8 cellular contexts compared by ENCODE assay signal in the genomic region with DNA sequence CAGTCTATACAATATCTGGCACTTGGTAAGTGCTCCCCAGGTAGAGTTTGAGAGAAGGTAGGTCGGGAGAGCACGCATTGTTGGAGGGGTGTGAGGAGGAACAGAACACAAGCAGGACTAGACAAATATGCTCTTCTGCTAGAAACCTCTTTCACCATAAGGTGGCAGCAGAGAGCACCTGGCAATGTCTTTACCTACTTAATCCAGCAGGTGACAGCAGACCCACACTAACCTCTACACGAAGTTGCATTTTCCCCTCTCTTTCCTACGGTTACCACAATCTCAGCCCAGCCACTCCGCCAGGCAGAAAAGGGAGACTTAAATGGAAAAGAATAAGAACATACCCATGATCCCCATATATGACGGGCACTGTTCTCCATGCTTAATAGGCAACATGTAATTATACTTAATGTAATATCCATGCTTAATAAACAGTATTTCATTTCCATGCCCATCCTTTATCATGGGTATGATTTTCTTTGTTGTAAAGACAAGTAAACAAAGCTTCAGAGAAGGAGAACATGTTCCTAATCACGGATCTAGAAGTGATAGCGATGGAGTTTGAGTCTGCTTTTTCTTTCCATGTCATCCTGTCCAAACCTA. TPM values are rescaled to one million over a fixed set of nuclear protein-coding genes. Genes with fewer than 3 reads are reported as not detected.
DNase-seq lines count a peak whose midpoint lies in the region; ATAC-seq and TF ChIP-seq lines count a peak whose summit lies in the region.

No MANE protein-coding gene starts in this region.

- ATAC-seq in foreskin keratinocyte (peak; percentile 87), thoracic aorta (ENCODE audit: insufficient number of reproducible peaks, low FRiP score, low read depth) (peak; percentile 89)

- TF ChIP-seq CTCF in foreskin keratinocyte (conservative IDR thresholded peaks at IDR 0.05) (peak; percentile 100), thoracic aorta (IDR thresholded peaks at IDR 0.05) (peak; percentile 100)

- peaks cover 9% of the 10 kb centered on the region; the same call in 1 of the 2 replicates for H3K27me3 ChIP-seq in MG63
- H3K27me3 ChIP-seq in foreskin keratinocyte = peaks cover 47% of the 10 kb centered on the region
- H3K27me3 ChIP-seq in thoracic aorta (replicated peaks; ENCODE audit: insufficient read depth) = no peaks in the 10 kb centered on the region

- H3K4me3 ChIP-seq in MG63 (no peak overlapping the region), thoracic aorta (no peak overlapping the region)

- H3K9me3 ChIP-seq in MG63 (0 out of 2 replicates have a peak, but pooled peaks cover 2% of the 10 kb centered on the region), thoracic aorta (no peaks in the 10 kb centered on the region)

- H3K27ac ChIP-seq in foreskin keratinocyte (no peak overlapping the region), thoracic aorta (no peak overlapping the region)

- DNase-seq in NCI-H510A treated with DMSO at 0.1 percent for 48 hours (lab: John Stamatoyannopoulos, UW) = peak; percentile 51
- no peak for DNase-seq in NCI-H510A (lab: John Stamatoyannopoulos, UW)
- DNase-seq in MG63 = peak; percentile 54
- DNase-seq in SHP77 treated with DMSO at 0.1 percent for 48 hours (lab: John Stamatoyannopoulos, UW) = peak; percentile 39
- DNase-seq in activated T-helper 9 cell treated with anti-CD3 and anti-CD28 coated beads, Interleukin-2, amount 50 U/mL, for 16 hours (ENCODE audit: low read depth) = peak; percentile 29
- peak; percentile 23 to 57 for DNase-seq in foreskin keratinocyte
- DNase-seq in occipital lobe (lab: John Stamatoyannopoulos, UW) = peak; percentile 37
- peak; percentile 14 for DNase-seq in thoracic aorta (ENCODE audit: low spot score)

- H3K4me1 ChIP-seq in foreskin keratinocyte (no peaks in the 10 kb centered on the region), thoracic aorta (ENCODE audit: control insufficient read depth in 1 of 2, low read depth in 2 of 2) (peaks cover 0 to 3% of the 10 kb centered on the region in 2 donors)

- no peaks in the 10 kb centered on the region for H3K36me3 ChIP-seq in MG63
- H3K36me3 ChIP-seq in thoracic aorta = no peaks in the 10 kb centered on the region

RNA-seq across cellular contexts. Expression of a gene that starts 55.1 kb away (rescaled TPM):
- total RNA-seq in MG63 (2014; rRNA removed; shearing (Covaris generic); ENCODE audit: low replicate concordance) = 12.3 and 33.0 TPM in 2 replicates
- 0.27 and 0.63 TPM in 2 replicates for total RNA-seq in foreskin keratinocyte
- polyA plus RNA-seq in foreskin keratinocyte = 0.25 and 1.6 TPM in 2 replicates
- total RNA-seq in occipital lobe = 8.7 TPM
- total RNA-seq in thoracic aorta = 100 to 1,000 TPM; 324 to 448 TPM
